Comparison of ENCODE assay signal across 13 cellular contexts in genomic region chr5:169649486-169649885, GRCh38. TPM values are rescaled to one million over a fixed set of nuclear protein-coding genes. Genes with fewer than 3 reads are reported as not detected.
A peak's percentile ranks its signal among the peaks of the same experiment; 100 is the strongest.
DNase-seq lines count a peak whose midpoint lies in the region; ATAC-seq, FAIRE-seq and TF ChIP-seq lines count a peak whose summit lies in the region.
"Had no signal": no experiment of that assay in that cellular context is flagged by ENCODE, and none has a peak within 500 bp of the region (broad histone marks: within the 10 kb centered on the region; RNA-seq: fewer than 3 reads in every experiment).

No MANE protein-coding gene starts in this region.

- H2AFZ ChIP-seq in GM12878 (ENCODE audit: control insufficient read depth, low read depth, low read length): no peak overlapping the region
- H2AFZ ChIP-seq: GM23338 had no signal

- FAIRE-seq in GM12878 (lab: Jason Lieb, UNC): no peak

- SMC1A ChIA-PET in GM12878 (lab: Charles Lee; ENCODE audit: uncharacterized antibody, unreplicated experiment): interaction anchor here (0.7 to 8.0 kb wide), 8 partner anchors 10 to 396 kb away, joined by 3 to 68 read pairs (median 4); no protein-coding TSS in a partner anchor

- POLR2A ChIA-PET in GM12878 (lab: Charles Lee): interaction anchor here (2.2 to 2.9 kb wide), 2 partner anchors 12 to 22 kb away, joined by 14 to 15 read pairs; partner anchors contain the start of gene DOCK2

- ATAC-seq in GM12878: peak; percentile 11
- no peak for ATAC-seq in HG02981 (IDR thresholded peaks at IDR 0.05; ENCODE audit: unreplicated experiment)
- ATAC-seq in gastroesophageal sphincter: no peak
- ATAC-seq in HG03520 (IDR thresholded peaks at IDR 0.05; ENCODE audit: unreplicated experiment): no peak
- ATAC-seq: gastrocnemius medialis, GM23338, psoas muscle had no signal

- H3K36me3 ChIP-seq in KOPT-K1 (ENCODE audit: insufficient read depth, low read length) (peaks cover 61% of the 10 kb centered on the region), GM12878 (ENCODE audit: control insufficient read depth in 2 of 2, insufficient read depth in 2 of 2, low read length in 1 of 2) (peaks cover 9 to 16% of the 10 kb centered on the region in 2 experiments; a peak in 3 of 4 replicates), gastroesophageal sphincter (no peaks in the 10 kb centered on the region)
- H3K36me3 ChIP-seq: gastrocnemius medialis, uterus had no signal

- H3K27ac ChIP-seq in KOPT-K1 (ENCODE audit: low read depth, low read length, poor library complexity, severe bottlenecking) (peak overlapping the region; percentile 51), GM12878 (ENCODE audit: control insufficient read depth, insufficient read depth) (peak overlapping the region; percentile 98), gastroesophageal sphincter (no peak overlapping the region)
- H3K27ac ChIP-seq: gastrocnemius medialis, psoas muscle, uterus had no signal

- H3K27me3 ChIP-seq in GM12878 (replicated peaks in 1 of 2; ENCODE audit: control insufficient read depth in 2 of 2, insufficient read depth in 2 of 2, low read length in 1 of 2) (no peaks in the 10 kb centered on the region), gastroesophageal sphincter (peaks cover 10% of the 10 kb centered on the region)
- H3K27me3 ChIP-seq: gastrocnemius medialis, uterus had no signal

- no peak for TF ChIP-seq CTCF in GM12878 (IDR thresholded peaks at IDR 0.05 in 2 of 3, conservative IDR thresholded peaks at IDR 0.05 in 1 of 3; ENCODE audit: control insufficient read depth in 2 of 3, extremely low read depth in 1 of 3, insufficient read depth in 1 of 3, low read depth in 3 of 3, low read length in 3 of 3)
- TF ChIP-seq CTCF in gastroesophageal sphincter (IDR thresholded peaks at IDR 0.05): no peak

- RAD21 ChIA-PET in GM12878 (lab: Charles Lee; ENCODE audit: unreplicated experiment): interaction anchor here (0.7 to 6.8 kb wide), 3 partner anchors 11 to 53 kb away, joined by 3 to 47 read pairs (median 31); partner anchors contain the start of gene DOCK2

- 14% methylated on average over 7 of the region's 7 CpGs for WGBS in GM12878 (ENCODE audit: insufficient coverage, insufficient replicate concordance, low lambda C conversion rate, missing lambda C conversion rate)
- 71 to 75% methylated on average over 5 to 7 of the region's 7 CpGs for WGBS in gastroesophageal sphincter (ENCODE audit: low coverage in 1 of 2), 2 donors

- no peak for TF ChIP-seq POLR2A in GM12878 (IDR thresholded peaks at IDR 0.05; ENCODE audit: low read depth, low read length)
- TF ChIP-seq POLR2A in gastroesophageal sphincter (IDR thresholded peaks at IDR 0.05): no peak

- H3K9me3 ChIP-seq in KOPT-K1 (ENCODE audit: insufficient read depth, low read length, poor library complexity, severe bottlenecking) (no peaks in the 10 kb centered on the region), GM12878 (replicated peaks; ENCODE audit: control insufficient read depth, insufficient read depth, low read length) (no peaks in the 10 kb centered on the region; the same call in 2 of the 3 replicates), gastroesophageal sphincter (no peaks in the 10 kb centered on the region)
- H3K9me3 ChIP-seq: gastrocnemius medialis, psoas muscle, uterus had no signal

- H3K9ac ChIP-seq in GM12878 (ENCODE audit: control insufficient read depth, insufficient read depth, low read length): peak overlapping the region; percentile 18; the same call in 1 of the 2 replicates

- peaks cover 79% of the 10 kb centered on the region for H3K4me1 ChIP-seq in GM12878 (ENCODE audit: control insufficient read depth, insufficient read depth, low read length)
- peaks cover 0 to 3% (median 0%) of the 10 kb centered on the region in 3 donors for H3K4me1 ChIP-seq in gastroesophageal sphincter
- H3K4me1 ChIP-seq: gastrocnemius medialis, psoas muscle, uterus had no signal

- TF ChIP-seq RAD21 in GM12878 (IDR thresholded peaks at IDR 0.05; ENCODE audit: insufficient read depth, low read depth, low read length): no peak

- 0 out of 2 replicates have a peak overlapping the region, but pooled peaks have one; percentile 30 for H3K4me3 ChIP-seq in GM12878
- no peak overlapping the region for H3K4me3 ChIP-seq in gastroesophageal sphincter
- H3K4me3 ChIP-seq: gastrocnemius medialis, GM23338, psoas muscle, uterus had no signal

- CTCF ChIA-PET in GM12878 (lab: Yijun Ruan, JAX): interaction anchor here (0.7 to 1.2 kb wide), 3 partner anchors 12 to 21 kb away, joined by 3 to 5 read pairs (median 3); partner anchors contain the start of gene DOCK2

- H3K4me2 ChIP-seq in GM12878 (ENCODE audit: control insufficient read depth, insufficient read depth): peak overlapping the region; percentile 99
- H3K4me2 ChIP-seq: GM23338 had no signal

- peak; percentile 34 for DNase-seq in stimulated activated CD4-positive, alpha-beta T cell treated with anti-CD3 and anti-CD28 coated beads, Interleukin-4, amount 100 ng/mL, for 24 hours
- DNase-seq in stimulated activated CD4-positive, alpha-beta T cell treated with anti-CD3 and anti-CD28 coated beads, Interleukin-2, amount 100 ng/mL, for 48 hours: no peak
- no peak for DNase-seq in GM12878 (ENCODE audit: low read depth, low spot score)
- no peak for DNase-seq in C1 segment of cervical spinal cord (lab: John Stamatoyannopoulos, UW)
- DNase-seq: gastrocnemius medialis, NCI-H2171, psoas muscle, uterus had no signal

- H3K79me2 ChIP-seq in GM12878 (ENCODE audit: control insufficient read depth, insufficient read depth, low read length): peaks cover 98% of the 10 kb centered on the region

- intact Hi-C loops in GM12878 (cut with micrococcal nuclease; ENCODE audit: unreplicated experiment): no loop called here

- no peaks in the 10 kb centered on the region for H4K20me1 ChIP-seq in GM12878 (ENCODE audit: control insufficient read depth, insufficient read depth)

- no TSS peak for BruUV-seq in GM12878 (replicated peaks; lab: Mats Ljungman, UMichigan)

- in situ Hi-C loops in GM12878 (cut with MboI): no loop called here

- no peak for TF ChIP-seq EP300 in GM12878 (IDR thresholded peaks at IDR 0.05; ENCODE audit: borderline replicate concordance in 1 of 2, control insufficient read depth in 1 of 2, low read depth in 2 of 2, low read length in 2 of 2)
- TF ChIP-seq EP300 in gastroesophageal sphincter (IDR thresholded peaks at IDR 0.05): no peak

TF ChIP-seq in GM12878, 131 proteins besides CTCF, POLR2A, EP300 and RAD21 (continues in another document):
- no peak for TF ChIP-seq SIN3A (IDR thresholded peaks at IDR 0.05; ENCODE audit: low read depth, low read length)
- 0 out of 2 replicates have a peak, but pooled peaks have one; percentile 14 for TF ChIP-seq JUNB (IDR thresholded peaks at IDR 0.05)
- TF ChIP-seq, protein P1, sequence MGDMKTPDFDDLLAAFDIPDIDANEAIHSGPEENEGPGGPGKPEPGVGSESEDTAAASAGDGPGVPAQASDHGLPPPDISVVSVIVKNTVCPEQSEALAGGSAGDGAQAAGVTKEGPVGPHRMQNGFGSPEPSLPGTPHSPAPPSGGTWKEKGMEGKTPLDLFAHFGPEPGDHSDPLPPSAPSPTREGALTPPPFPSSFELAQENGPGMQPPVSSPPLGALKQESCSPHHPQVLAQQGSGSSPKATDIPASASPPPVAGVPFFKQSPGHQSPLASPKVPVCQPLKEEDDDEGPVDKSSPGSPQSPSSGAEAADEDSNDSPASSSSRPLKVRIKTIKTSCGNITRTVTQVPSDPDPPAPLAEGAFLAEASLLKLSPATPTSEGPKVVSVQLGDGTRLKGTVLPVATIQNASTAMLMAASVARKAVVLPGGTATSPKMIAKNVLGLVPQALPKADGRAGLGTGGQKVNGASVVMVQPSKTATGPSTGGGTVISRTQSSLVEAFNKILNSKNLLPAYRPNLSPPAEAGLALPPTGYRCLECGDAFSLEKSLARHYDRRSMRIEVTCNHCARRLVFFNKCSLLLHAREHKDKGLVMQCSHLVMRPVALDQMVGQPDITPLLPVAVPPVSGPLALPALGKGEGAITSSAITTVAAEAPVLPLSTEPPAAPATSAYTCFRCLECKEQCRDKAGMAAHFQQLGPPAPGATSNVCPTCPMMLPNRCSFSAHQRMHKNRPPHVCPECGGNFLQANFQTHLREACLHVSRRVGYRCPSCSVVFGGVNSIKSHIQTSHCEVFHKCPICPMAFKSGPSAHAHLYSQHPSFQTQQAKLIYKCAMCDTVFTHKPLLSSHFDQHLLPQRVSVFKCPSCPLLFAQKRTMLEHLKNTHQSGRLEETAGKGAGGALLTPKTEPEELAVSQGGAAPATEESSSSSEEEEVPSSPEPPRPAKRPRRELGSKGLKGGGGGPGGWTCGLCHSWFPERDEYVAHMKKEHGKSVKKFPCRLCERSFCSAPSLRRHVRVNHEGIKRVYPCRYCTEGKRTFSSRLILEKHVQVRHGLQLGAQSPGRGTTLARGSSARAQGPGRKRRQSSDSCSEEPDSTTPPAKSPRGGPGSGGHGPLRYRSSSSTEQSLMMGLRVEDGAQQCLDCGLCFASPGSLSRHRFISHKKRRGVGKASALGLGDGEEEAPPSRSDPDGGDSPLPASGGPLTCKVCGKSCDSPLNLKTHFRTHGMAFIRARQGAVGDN (IDR thresholded peaks at IDR 0.05): no peak
- TF ChIP-seq ZSCAN29 (IDR thresholded peaks at IDR 0.05): no peak
- no peak for TF ChIP-seq HDAC2 (IDR thresholded peaks at IDR 0.05)

RNA-seq across cellular contexts. Expression of gene DOCK2, which starts 12.4 kb away (rescaled TPM):
- 746 and 764 TPM in 2 replicates for total RNA-seq in GM12878 (2013; cell fraction: nucleolus; rRNA removed)
- 172 and 178 TPM in 2 replicates for total RNA-seq in GM12878 (2014; rRNA removed)
- total RNA-seq in GM12878 (2014; rRNA removed; fragmentation: Illumina TruSeq; extraction: Trizol): 125 and 126 TPM in 2 replicates
- total RNA-seq in GM12878 (2021): 179 and 192 TPM in 2 replicates
- polyA plus RNA-seq in GM12878 (2011; ENCODE audit: low read depth): 75.8 TPM
- 130 and 171 TPM in 2 replicates for polyA plus RNA-seq in GM12878 (2011; rRNA removed)
- 148 and 150 TPM in 2 replicates for polyA plus RNA-seq in GM12878 (2011; cell fraction: cytosol; rRNA removed)
- 183 and 219 TPM in 2 replicates for polyA plus RNA-seq in GM12878 (2011; cell fraction: nucleus; rRNA removed)
- 87.1 and 104 TPM in 2 replicates for polyA plus RNA-seq in GM12878 (2012)
- polyA plus RNA-seq in GM12878 (2014; fragmentation: Illumina TruSeq; extraction: Trizol): 123 and 129 TPM in 2 replicates
- polyA plus RNA-seq in GM12878 (2014; fragmentation: Nextera tagmentation; extraction: Ambion mirVana): 10 to 100 TPM; 34.2 to 41.6 TPM
- polyA plus RNA-seq in GM12878 (2014; rRNA removed): 95.5 and 104 TPM in 2 replicates
- polyA plus RNA-seq in GM12878 (2016; fragmentation: Nextera tagmentation; extraction: Ambion mirVana): 100 to 1,000 TPM; 109 to 114 TPM
- polyA minus RNA-seq in GM12878 (2011; rRNA and poly(A)+ RNA removed): 381 and 449 TPM in 2 replicates
- 66.6 and 92.6 TPM in 2 replicates for polyA minus RNA-seq in GM12878 (2011; cell fraction: cytosol; rRNA and poly(A)+ RNA removed)
- 411 and 600 TPM in 2 replicates for polyA minus RNA-seq in GM12878 (2011; cell fraction: nucleus; rRNA and poly(A)+ RNA removed)
- 10 to 100 TPM in 3 of 4 donors, 1 to 10 TPM in 1; 9.3 to 20.6 (median 11.8) TPM for total RNA-seq in gastroesophageal sphincter

Comparison
In these comparisons a context has a peak if more than half of its experiments do, and no peak if none do; other contexts are left out.
1. H3K27ac ChIP-seq: peak in KOPT-K1 (single experiment) and GM12878 (single experiment); none in gastroesophageal sphincter (0 of 4).
2. RNA of gene DOCK2, which starts 12.4 kb away (total RNA-seq): 125 to 764 TPM in GM12878; 9.3 to 20.6 TPM in gastroesophageal sphincter; every median in the first group is over 4 times any median in the second.